Comparison of ENCODE assay signal across 8 cellular contexts in genomic region chr9:133417541-133418461, GRCh38. TPM values are rescaled to one million over a fixed set of nuclear protein-coding genes. Genes with fewer than 3 reads are reported as not detected.
DNase-seq lines count a peak whose midpoint lies in the region; ATAC-seq, FAIRE-seq and TF ChIP-seq lines count a peak whose summit lies in the region.

A gene with protein sequence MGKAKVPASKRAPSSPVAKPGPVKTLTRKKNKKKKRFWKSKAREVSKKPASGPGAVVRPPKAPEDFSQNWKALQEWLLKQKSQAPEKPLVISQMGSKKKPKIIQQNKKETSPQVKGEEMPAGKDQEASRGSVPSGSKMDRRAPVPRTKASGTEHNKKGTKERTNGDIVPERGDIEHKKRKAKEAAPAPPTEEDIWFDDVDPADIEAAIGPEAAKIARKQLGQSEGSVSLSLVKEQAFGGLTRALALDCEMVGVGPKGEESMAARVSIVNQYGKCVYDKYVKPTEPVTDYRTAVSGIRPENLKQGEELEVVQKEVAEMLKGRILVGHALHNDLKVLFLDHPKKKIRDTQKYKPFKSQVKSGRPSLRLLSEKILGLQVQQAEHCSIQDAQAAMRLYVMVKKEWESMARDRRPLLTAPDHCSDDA (minus strand): TSS chr9:133418010. CDS start chr9:133417844, 166 bp downstream.

- intact Hi-C loops in esophagus squamous epithelium (cut with DNase I), result loop anchor here (10.0 kb wide), 1 partner anchor 47 kb away; no protein-coding TSS in a partner anchor

- no peaks in the 10 kb centered on the region for H3K36me3 Mint-ChIP-seq in naive B cell
- peaks cover 55% of the 10 kb centered on the region for H3K36me3 Mint-ChIP-seq in stimulated activated effector memory CD8-positive, alpha-beta T cell treated with anti-CD3 and anti-CD28 coated beads, Interleukin-12 subunit alpha, Interleukin-12 subunit beta, amount 100 ng/mL, for 72 hours

- H3K4me1 ChIP-seq in Peyer's patch, result peaks cover 7 to 25% (median 13%) of the 10 kb centered on the region in 4 donors
- peaks cover 9 to 58% (median 16%) of the 10 kb centered on the region in 3 donors for H3K4me1 ChIP-seq in esophagus squamous epithelium

- H3K27ac Mint-ChIP-seq in naive B cell, result peak within 1 kb of the TSS; percentile 64 to 94 (median 82)
- H3K27ac Mint-ChIP-seq in stimulated activated effector memory CD8-positive, alpha-beta T cell treated with anti-CD3 and anti-CD28 coated beads, Interleukin-12 subunit alpha, Interleukin-12 subunit beta, amount 100 ng/mL, for 72 hours, result peak within 1 kb of the TSS; percentile 95

- WGBS in esophagus squamous epithelium, 2 donors, result 0 to 2% methylated on average over 15 to 19 of the region's 75 CpGs

- no peaks in the 10 kb centered on the region for H3K9me3 ChIP-seq in Peyer's patch
- H3K9me3 ChIP-seq in esophagus squamous epithelium, result no peaks in the 10 kb centered on the region

- H3K27me3 ChIP-seq in Peyer's patch (no peaks in the 10 kb centered on the region), esophagus squamous epithelium (no peaks in the 10 kb centered on the region)

- ATAC-seq in GM21423 (IDR thresholded peaks at IDR 0.05; ENCODE audit: unreplicated experiment), result peak; percentile 70
- peak; percentile 71 to 78 for ATAC-seq in naive B cell (ENCODE audit: low read depth in 2 of 2)
- peak; percentile 83 for ATAC-seq in stimulated activated effector memory CD8-positive, alpha-beta T cell treated with anti-CD3 and anti-CD28 coated beads, Interleukin-12 subunit alpha, Interleukin-12 subunit beta, amount 100 ng/mL, for 72 hours

- peak within 1 kb of the TSS; percentile 88 to 94 (median 92) for H3K4me3 Mint-ChIP-seq in naive B cell
- peak within 1 kb of the TSS; percentile 91 for H3K4me3 Mint-ChIP-seq in stimulated activated effector memory CD8-positive, alpha-beta T cell treated with anti-CD3 and anti-CD28 coated beads, Interleukin-12 subunit alpha, Interleukin-12 subunit beta, amount 100 ng/mL, for 72 hours

- peak within 1 kb of the TSS; percentile 76 to 96 (median 92) for H3K4me3 ChIP-seq in Peyer's patch
- H3K4me3 ChIP-seq in esophagus squamous epithelium, result peak within 1 kb of the TSS; percentile 53 to 93 (median 80)

- peaks cover 0 to 14% (median 0%) of the 10 kb centered on the region in 3 donors for H3K36me3 ChIP-seq in Peyer's patch
- peaks cover 0 to 36% (median under 1%) of the 10 kb centered on the region in 3 donors for H3K36me3 ChIP-seq in esophagus squamous epithelium

- H3K27me3 Mint-ChIP-seq in naive B cell, result no peaks in the 10 kb centered on the region

- no peak for FAIRE-seq in D721Med (lab: Jason Lieb, UNC)

- peaks cover 0 to 6% (median 4%) of the 10 kb centered on the region in 7 donors for H3K9me3 Mint-ChIP-seq in naive B cell
- no peaks in the 10 kb centered on the region for H3K9me3 Mint-ChIP-seq in stimulated activated effector memory CD8-positive, alpha-beta T cell treated with anti-CD3 and anti-CD28 coated beads, Interleukin-12 subunit alpha, Interleukin-12 subunit beta, amount 100 ng/mL, for 72 hours

- TF ChIP-seq POLR2A in Peyer's patch (IDR thresholded peaks at IDR 0.05) (peak; percentile 34 to 37), esophagus squamous epithelium (IDR thresholded peaks at IDR 0.05) (peak in 1 of 4 donors; percentile 38)

- DNase-seq in D721Med (ENCODE audit: insufficient read length, low spot score), result peak; percentile 61
- peak; percentile 89 for DNase-seq in HuH-7.5 (ENCODE audit: low spot score)
- DNase-seq in Peyer's patch, result peak; percentile 76 to 92 (median 90)
- DNase-seq in activated T-cell treated with anti-CD3 and anti-CD28 coated beads, Interleukin-2, amount 50 U/mL, for 48 hours, result peak; percentile 94
- DNase-seq in esophagus squamous epithelium (lab: John Stamatoyannopoulos, UW), result no peak
- DNase-seq in naive B cell, result peak; percentile 76
- DNase-seq in stimulated activated effector memory CD8-positive, alpha-beta T cell treated with anti-CD3 and anti-CD28 coated beads, Interleukin-12 subunit alpha, Interleukin-12 subunit beta, amount 100 ng/mL, for 72 hours (ENCODE audit: low spot score in 2 of 2), result peak; percentile 81 to 95

- TF ChIP-seq CTCF in D721Med (IDR thresholded peaks at IDR 0.05; ENCODE audit: insufficient read depth, missing control alignments), result no peak
- no peak for TF ChIP-seq CTCF in Peyer's patch (IDR thresholded peaks at IDR 0.05)
- peak in 2 of 6 experiments; percentile 10 to 23 for TF ChIP-seq CTCF in esophagus squamous epithelium (IDR thresholded peaks at IDR 0.05)

- H3K27ac ChIP-seq in Peyer's patch (peak within 1 kb of the TSS; percentile 78 to 94 (median 88)), esophagus squamous epithelium (peak within 1 kb of the TSS; percentile 73 to 89 (median 86))

- H3K4me1 Mint-ChIP-seq in naive B cell, result peaks cover 59 to 84% (median 74%) of the 10 kb centered on the region in 3 donors
- H3K4me1 Mint-ChIP-seq in stimulated activated effector memory CD8-positive, alpha-beta T cell treated with anti-CD3 and anti-CD28 coated beads, Interleukin-12 subunit alpha, Interleukin-12 subunit beta, amount 100 ng/mL, for 72 hours, result peaks cover 71% of the 10 kb centered on the region

RNA-seq across cellular contexts. Expression of the gene that starts here (rescaled TPM):
- total RNA-seq in Peyer's patch (10 to 100 TPM; 15.6 to 37.1 (median 19.4) TPM), esophagus squamous epithelium (10 to 100 TPM; 21.5 to 26.0 (median 21.7) TPM)
- 10 to 100 TPM in 5 of 6 donors, 1 to 10 TPM in 1; 4.3 to 27.7 (median 15.1) TPM for polyA plus RNA-seq in naive B cell (ENCODE audit: low read depth in 6 of 6)
